ENCODE assay signal across 21 cellular contexts in genomic region chr20:46960536-46960935, GRCh38.
"Had no signal": no experiment of that assay in that cellular context is flagged by ENCODE, and none has a peak within 500 bp of the region (broad histone marks: within the 10 kb centered on the region; RNA-seq: fewer than 3 reads in every experiment).

No MANE protein-coding gene starts in this region.

- H3K4me3 ChIP-seq: MG63, SJSA1, SK-N-MC had no signal

- H3K36me3 ChIP-seq: SJSA1 had no signal

- DNase-seq: Karpas-422, KG1, MG63, NCI-H1092, NCI-H1105 treated with DMSO at 0.1 percent for 48 hours, NCI-H1417 treated with DMSO at 0.1 percent for 48 hours, NCI-H187, NCI-H2029, NCI-H2081 treated with DMSO at 0.1 percent for 48 hours, NCI-H2171, NCI-H226, NCI-H446, NCI-H510A, NCI-H524 treated with DMSO at 0.1 percent for 48 hours, NCI-H774, SHP77 treated with DMSO at 0.1 percent for 48 hours had no signal

- H3K9me3 ChIP-seq: SJSA1 had no signal

- ATAC-seq: Panc1, Right ventricle myocardium inferior had no signal

- H3K27me3 ChIP-seq: MG63, SJSA1 had no signal

- H3K27ac ChIP-seq: HL-60, SK-N-MC had no signal
